In the genomic region with DNA sequence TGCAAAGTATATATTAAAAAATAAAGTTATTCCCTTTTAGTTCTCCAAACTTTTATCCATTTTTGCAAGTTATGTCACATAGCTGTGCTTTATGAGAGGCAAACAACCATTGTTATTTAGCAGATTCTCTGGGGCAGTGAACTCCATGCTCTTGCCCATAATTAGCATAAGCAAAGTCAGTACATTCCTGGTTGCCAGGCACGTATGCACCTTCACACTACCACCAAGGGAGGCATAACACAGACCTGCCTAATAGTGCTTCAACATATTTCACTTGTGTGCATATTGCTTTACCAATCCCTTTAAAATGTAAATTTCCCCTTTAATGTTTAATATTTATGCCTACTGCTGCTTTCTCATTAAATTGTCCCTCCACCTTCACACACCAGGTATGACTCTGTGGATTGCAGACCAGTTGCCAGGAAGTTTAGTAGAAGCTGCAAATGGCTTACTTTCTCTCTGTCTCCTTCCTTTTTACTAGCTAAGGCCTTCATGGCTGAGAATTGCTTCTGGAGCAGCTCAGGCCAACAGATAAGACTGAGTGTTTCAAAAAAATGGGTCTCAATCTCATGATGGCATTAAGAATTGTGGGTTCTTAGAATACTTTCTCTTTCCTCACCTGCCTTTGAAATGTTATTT, we compare ENCODE assay signal across 30 cellular contexts.
"Had no signal": no experiment of that assay in that cellular context is flagged by ENCODE, and none has a peak within 500 bp of the region (broad histone marks: within the 10 kb centered on the region; RNA-seq: fewer than 3 reads in every experiment).

No MANE protein-coding gene starts in this region.

- H3K27ac ChIP-seq: neutrophil, skin epidermis, stomach, thyroid gland, upper lobe of right lung had no signal

- H3K4me3 ChIP-seq: skin epidermis, stomach, thyroid gland, upper lobe of right lung had no signal

- H3K27ac Mint-ChIP-seq: activated B cell treated with CpG ODN at 0.5 μM for 24 hours; activated CD8-positive, alpha-beta T cell treated with anti-CD3 and anti-CD28 coated beads for 36 hours; activated T-helper 17 cell treated with anti-CD3 and anti-CD28 coated beads, Interleukin-2, amount 50 U/mL, for 72 hours; mesothelial cell of epicardium; nephron progenitor cell; stimulated activated memory B cell treated with anti-CD40 and anti-IgM and Interleukin-4, amounts not matched to agents 10 μg/mL and 1 μg/mL and 100 μg/mL, for 72 hours; T-helper 17 cell had no signal

- H3K36me3 Mint-ChIP-seq: mesothelial cell of epicardium; naive B cell; stimulated activated memory B cell treated with anti-CD40 and anti-IgM and Interleukin-4, amounts not matched to agents 10 μg/mL and 1 μg/mL and 100 μg/mL, for 72 hours had no signal

- H3K36me3 ChIP-seq: neutrophil, stomach, thyroid gland, upper lobe of right lung had no signal

- DNase-seq: activated B cell treated with CpG ODN at 0.5 μM for 24 hours; activated CD4-positive, alpha-beta T cell treated with anti-CD3 and anti-CD28 coated beads, Interleukin-2, amount 50 U/mL, for 1 hour; activated CD8-positive, alpha-beta T cell treated with anti-CD3 and anti-CD28 coated beads for 36 hours; activated gamma-delta T cell treated with Interleukin-2 at 50 U/mL for 16 hours; activated naive CD4-positive, alpha-beta T cell treated with anti-CD3 and anti-CD28 coated beads, Interleukin-2, amount 50 U/mL, for 16 hours; activated T-cell treated with anti-CD3 and anti-CD28 coated beads, Interleukin-2, amount 50 U/mL, for 4 hours; amygdala; caudate nucleus; cortex of kidney; foreskin fibroblast; head of caudate nucleus; hippocampal formation; left cardiac atrium; mammary epithelial cell; naive B cell; nephron progenitor cell; stimulated activated CD4-positive, alpha-beta T cell treated with anti-CD3 and anti-CD28 coated beads, Interleukin-12 subunit alpha, Interleukin-12 subunit beta, amount 100 ng/mL, for 4 hours; stimulated activated CD4-positive, alpha-beta T cell treated with anti-CD3 and anti-CD28 coated beads, Interleukin-4, amount 100 ng/mL, for 4 hours; stimulated activated CD8-positive, alpha-beta memory T cell treated with anti-CD3 and anti-CD28 coated beads, Interleukin-4, amount 100 ng/mL, for 48 hours; stomach; T-helper 17 cell; thyroid gland; upper lobe of right lung had no signal

- H3K9me3 Mint-ChIP-seq: activated B cell treated with CpG ODN at 0.5 μM for 24 hours, mesothelial cell of epicardium, nephron progenitor cell had no signal

- H3K27me3 ChIP-seq: neutrophil, stomach, thyroid gland, upper lobe of right lung had no signal

- H3K4me1 Mint-ChIP-seq: activated B cell treated with CpG ODN at 0.5 μM for 24 hours; activated T-helper 17 cell treated with anti-CD3 and anti-CD28 coated beads, Interleukin-2, amount 50 U/mL, for 72 hours; naive B cell; nephron progenitor cell; stimulated activated memory B cell treated with anti-CD40 and anti-IgM and Interleukin-4, amounts not matched to agents 10 μg/mL and 1 μg/mL and 100 μg/mL, for 72 hours; T-helper 17 cell had no signal

- H3K27me3 Mint-ChIP-seq: activated B cell treated with CpG ODN at 0.5 μM for 24 hours; activated CD8-positive, alpha-beta T cell treated with anti-CD3 and anti-CD28 coated beads for 36 hours; activated T-helper 17 cell treated with anti-CD3 and anti-CD28 coated beads, Interleukin-2, amount 50 U/mL, for 72 hours; naive B cell; stimulated activated memory B cell treated with anti-CD40 and anti-IgM and Interleukin-4, amounts not matched to agents 10 μg/mL and 1 μg/mL and 100 μg/mL, for 72 hours; T-helper 17 cell had no signal

- H3K4me1 ChIP-seq: stomach, thyroid gland, upper lobe of right lung had no signal

- H3K4me3 Mint-ChIP-seq: activated B cell treated with CpG ODN at 0.5 μM for 24 hours; activated CD8-positive, alpha-beta T cell treated with anti-CD3 and anti-CD28 coated beads for 36 hours; activated T-cell treated with anti-CD3 and anti-CD28 coated beads, Interleukin-2, amount 50 U/mL, for 4 hours; activated T-helper 17 cell treated with anti-CD3 and anti-CD28 coated beads, Interleukin-2, amount 50 U/mL, for 72 hours; mesothelial cell of epicardium; naive B cell; nephron progenitor cell; stimulated activated memory B cell treated with anti-CD40 and anti-IgM and Interleukin-4, amounts not matched to agents 10 μg/mL and 1 μg/mL and 100 μg/mL, for 72 hours; T-helper 17 cell had no signal

- ATAC-seq: activated CD8-positive, alpha-beta T cell treated with anti-CD3 and anti-CD28 coated beads for 36 hours; activated T-cell treated with anti-CD3 and anti-CD28 coated beads, Interleukin-2, amount 50 U/mL, for 4 hours; activated T-helper 17 cell treated with anti-CD3 and anti-CD28 coated beads, Interleukin-2, amount 50 U/mL, for 72 hours; esophagus mucosa; left cardiac atrium; sciatic nerve; stimulated activated memory B cell treated with anti-CD40 and anti-IgM and Interleukin-4, amounts not matched to agents 10 μg/mL and 1 μg/mL and 100 μg/mL, for 72 hours; T-helper 17 cell; upper lobe of right lung had no signal

- H3K9me3 ChIP-seq: neutrophil, stomach, thyroid gland, upper lobe of right lung had no signal
